In genomic region chr5:6019612-6020011, GRCh38 we compare ENCODE assay signal across 9 cellular contexts.
"Had no signal": no experiment of that assay in that cellular context is flagged by ENCODE, and none has a peak within 500 bp of the region (broad histone marks: within the 10 kb centered on the region; RNA-seq: fewer than 3 reads in every experiment).

No MANE protein-coding gene starts in this region.

- H3K9me3 ChIP-seq: HAP-1 had no signal

- H3K27ac ChIP-seq: HL-60, KMS-11 had no signal

- H3K9ac ChIP-seq: KMS-11 had no signal

- H3K4me1 ChIP-seq: HAP-1 had no signal

- DNase-seq: GOT3, H7, HFFc6, KBM-7 had no signal

- H3K4me3 ChIP-seq: HAP-1 had no signal

- ATAC-seq: HCT116, HepG2 had no signal

- H3K4me2 ChIP-seq: KMS-11 had no signal

- H3K36me3 ChIP-seq: HAP-1 had no signal
